ENCODE assay signal across 9 cellular contexts in the genomic region with DNA sequence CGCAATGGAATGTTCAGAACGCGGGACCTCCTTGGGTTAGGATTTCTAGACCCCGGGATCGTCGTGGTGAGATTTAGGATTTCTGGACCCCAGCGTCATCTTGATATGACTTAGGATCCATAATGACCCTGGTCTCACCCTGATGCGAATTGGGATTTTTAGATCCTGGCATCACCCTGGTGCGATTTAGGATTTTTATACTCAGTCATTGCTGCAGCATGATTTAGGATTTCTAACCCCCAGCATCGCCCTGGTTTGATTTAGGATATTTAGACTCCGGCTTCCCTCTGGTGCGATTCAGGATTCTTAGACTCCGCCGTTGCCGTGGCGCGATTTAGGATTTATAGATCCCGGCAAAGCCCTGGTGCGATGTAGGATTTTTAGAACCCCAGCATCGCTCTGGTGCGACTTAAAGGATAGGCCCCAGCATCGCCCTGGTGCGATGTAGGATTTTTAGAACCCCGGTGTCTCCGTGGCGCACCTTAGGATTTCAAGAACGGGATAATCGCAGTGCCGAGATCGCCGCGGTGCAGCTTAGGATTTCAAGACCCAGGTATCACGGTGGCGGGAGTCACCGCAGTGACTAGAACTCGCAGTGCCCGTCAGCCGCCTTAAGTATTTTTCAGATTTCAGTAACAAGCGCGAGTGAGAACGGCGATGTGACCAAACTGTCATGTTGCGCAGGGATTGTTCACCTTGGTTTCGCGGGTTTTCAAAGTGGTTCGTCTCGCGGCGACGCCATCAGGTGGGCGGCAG. TPM values are rescaled to one million over a fixed set of nuclear protein-coding genes. Genes with fewer than 3 reads are reported as not detected.
A peak's percentile ranks its signal among the peaks of the same experiment; 100 is the strongest.
DNase-seq lines count a peak whose midpoint lies in the region; ATAC-seq and TF ChIP-seq lines count a peak whose summit lies in the region.
"Had no signal": no experiment of that assay in that cellular context is flagged by ENCODE, and none has a peak within 500 bp of the region (broad histone marks: within the 10 kb centered on the region; RNA-seq: fewer than 3 reads in every experiment).

No MANE protein-coding gene starts in this region.

- POLR2A ChIA-PET in IMR-90 (lab: Charles Lee; ENCODE audit: unreplicated experiment) = no interaction called here

- H3K4me3 ChIP-seq in CD4-positive, CD25-positive, alpha-beta regulatory T cell (ENCODE audit: low read depth, low read length) = no peak overlapping the region
- H3K4me3 ChIP-seq in IMR-90 (ENCODE audit: insufficient read depth, low read depth, low read length) = peak overlapping the region; percentile 71
- H3K4me3 ChIP-seq in osteoblast (ENCODE audit: insufficient read depth, low read length) = peak overlapping the region; percentile 78

- H4K8ac ChIP-seq in IMR-90 (ENCODE audit: low read depth in 2 of 2, low read length in 2 of 2) = peak overlapping the region in 1 of 2 experiments; percentile 45; a peak in 1 of 4 replicates

- no peak for TF ChIP-seq CTCF in IMR-90 (conservative IDR thresholded peaks at IDR 0.05; ENCODE audit: low read depth, low read length)
- no peak for TF ChIP-seq CTCF in osteoblast (IDR thresholded peaks at IDR 0.05; ENCODE audit: extremely low read depth, low read depth, low read length)

- in situ Hi-C loops in IMR-90 (cut with MboI; ENCODE audit: low sequenced_read_pairs) = no loop called here

- CTCF ChIA-PET in IMR-90 (lab: Yijun Ruan, JAX) = no interaction called here

- no peak overlapping the region for H3K4ac ChIP-seq in IMR-90 (ENCODE audit: low read depth, low read length)

- H3K27ac Mint-ChIP-seq in CD4-positive, CD25-positive, alpha-beta regulatory T cell = peak overlapping the region in 1 of 3 donors; percentile 50
- H3K27ac Mint-ChIP-seq in effector memory CD8-positive, alpha-beta T cell = no peak overlapping the region

- H3K79me1 ChIP-seq in IMR-90 (ENCODE audit: low read depth in 1 of 2, low read length in 2 of 2) = peaks cover 0 to 3% of the 10 kb centered on the region in 2 experiments; a peak in 1 of 4 replicates

- H3K9me3 ChIP-seq in CD4-positive, CD25-positive, alpha-beta regulatory T cell (ENCODE audit: control insufficient read depth in 2 of 2, low read length in 2 of 2) = no peaks in the 10 kb centered on the region
- H3K9me3 ChIP-seq in IMR-90 (ENCODE audit: control insufficient read depth, insufficient read depth, low read length) (no peaks in the 10 kb centered on the region), osteoblast (ENCODE audit: low read depth, low read length) (no peaks in the 10 kb centered on the region)

- H4K20me1 ChIP-seq in IMR-90 (ENCODE audit: insufficient read depth, low read length) (no peaks in the 10 kb centered on the region), osteoblast (ENCODE audit: insufficient read depth, low read length) (no peaks in the 10 kb centered on the region)

- H3K4me1 ChIP-seq in CD4-positive, CD25-positive, alpha-beta regulatory T cell (ENCODE audit: control insufficient read depth, insufficient read depth, low read length, poor library complexity, severe bottlenecking) = peaks cover 19% of the 10 kb centered on the region
- H3K4me1 ChIP-seq in IMR-90 (ENCODE audit: control insufficient read depth, insufficient read depth, low read length) (peaks cover 11% of the 10 kb centered on the region), osteoblast (ENCODE audit: insufficient read depth, low read length) (peaks cover 23% of the 10 kb centered on the region)

- H2AFZ ChIP-seq in IMR-90 (replicated peaks; ENCODE audit: low read length, poor library complexity) (peak overlapping the region; percentile 86), osteoblast (ENCODE audit: low read length) (no peak overlapping the region)

- WGBS in IMR-90 (ENCODE audit: extremely low coverage in 2 of 2, insufficient read length in 1 of 2), 2 experiments = 48% methylated on average over 26 of the region's 51 CpGs; no CpG with 5 or more reads in 1 of the 2 experiments

- H3K14ac ChIP-seq in IMR-90 (replicated peaks; ENCODE audit: low read depth, low read length) = peak overlapping the region; percentile 62; the same call in 1 of the 2 replicates

- TF ChIP-seq POLR2A in IMR-90 (IDR thresholded peaks at IDR 0.05; ENCODE audit: low read depth, low read length) = no peak

- 0 out of 2 replicates have a peak overlapping the region, but pooled peaks have one; percentile 10 for H3K56ac ChIP-seq in IMR-90 (ENCODE audit: extremely low read depth, insufficient read depth, low read length)

- intact Hi-C loops in IMR-90 (cut with micrococcal nuclease) = loop anchor here (2.0 to 10.0 kb wide), 4 partner anchors 60 to 420 kb away; no protein-coding TSS in a partner anchor

- DNase-seq in CD4-positive, CD25-positive, alpha-beta regulatory T cell = no peak
- DNase-seq in IMR-90 (no peak), osteoblast (ENCODE audit: insufficient read length, low spot score, missing footprints) (no peak), NCI-H82 treated with DMSO at 0.1 percent for 48 hours (lab: John Stamatoyannopoulos, UW; ENCODE audit: unreplicated experiment) (no peak), HT-29 (ENCODE audit: low spot score) (no peak), GOT3 (lab: John Stamatoyannopoulos, UW) (no peak)
- no peak for DNase-seq in effector memory CD8-positive, alpha-beta T cell
- DNase-seq: activated CD4-positive, alpha-beta T cell treated with anti-CD3 and anti-CD28 coated beads, Interleukin-2, amount 50 U/mL, for 4 hours had no signal

- no peak overlapping the region for H2AK5ac ChIP-seq in IMR-90 (ENCODE audit: low read depth, low read length)

- TF ChIP-seq RAD21 in IMR-90 (IDR thresholded peaks at IDR 0.05; ENCODE audit: low read length) = no peak

- no peak overlapping the region for H2BK20ac ChIP-seq in IMR-90 (ENCODE audit: low read depth, low read length)

- H4K5ac ChIP-seq in IMR-90 (ENCODE audit: low read depth, low read length) = no peak overlapping the region

- H3K4me1 Mint-ChIP-seq in CD4-positive, CD25-positive, alpha-beta regulatory T cell = peaks cover 0 to 14% (median 0%) of the 10 kb centered on the region in 4 donors
- peaks cover 7 to 8% of the 10 kb centered on the region in 2 donors for H3K4me1 Mint-ChIP-seq in effector memory CD8-positive, alpha-beta T cell (ENCODE audit: low read depth in 2 of 2)

- H4K91ac ChIP-seq in IMR-90 (ENCODE audit: insufficient read depth, low read depth, low read length) = no peak overlapping the region

- peak overlapping the region; percentile 32 for H3K4me2 ChIP-seq in IMR-90 (ENCODE audit: low read depth, low read length)
- peak overlapping the region; percentile 77 for H3K4me2 ChIP-seq in osteoblast (ENCODE audit: insufficient read depth, low read length)

- peaks cover 31% of the 10 kb centered on the region for H3K79me2 ChIP-seq in osteoblast (ENCODE audit: insufficient read depth, low read length)

- H2AK9ac ChIP-seq in IMR-90 (replicated peaks; ENCODE audit: low read depth, low read length, poor library complexity) = peak overlapping the region; percentile 71

- H3K27me3 ChIP-seq in CD4-positive, CD25-positive, alpha-beta regulatory T cell (ENCODE audit: control insufficient read depth, insufficient read depth, low read length) = peaks cover 10% of the 10 kb centered on the region
- H3K27me3 ChIP-seq in IMR-90 (ENCODE audit: control insufficient read depth, insufficient read depth, low read length) (no peaks in the 10 kb centered on the region), osteoblast (ENCODE audit: insufficient read depth, low read length) (no peaks in the 10 kb centered on the region)

- no peaks in the 10 kb centered on the region for H3K9me1 ChIP-seq in IMR-90 (ENCODE audit: insufficient read depth, low read length)

- no TSS peak for BruUV-seq in IMR-90 (replicated peaks; lab: Mats Ljungman, UMichigan)

- peaks cover 0 to 2% (median 0%) of the 10 kb centered on the region in 7 donors for H3K9me3 Mint-ChIP-seq in CD4-positive, CD25-positive, alpha-beta regulatory T cell
- no peaks in the 10 kb centered on the region for H3K9me3 Mint-ChIP-seq in effector memory CD8-positive, alpha-beta T cell

- no peak overlapping the region for H2BK15ac ChIP-seq in IMR-90 (ENCODE audit: low read depth, low read length)

- dilution Hi-C loops in IMR-90 (cut with HindIII; ENCODE audit: low sequenced_read_pairs, unreplicated experiment) = no loop called here

- ATAC-seq in CD4-positive, CD25-positive, alpha-beta regulatory T cell (ENCODE audit: low read depth in 2 of 2) = no peak
- ATAC-seq in IMR-90 (ENCODE audit: low read depth) (no peak), GM19395 (IDR thresholded peaks at IDR 0.05; ENCODE audit: unreplicated experiment) (no peak)
- ATAC-seq in effector memory CD8-positive, alpha-beta T cell (replicated peaks) = no peak

- no peak overlapping the region for H3K18ac ChIP-seq in IMR-90 (ENCODE audit: low read depth, low read length)

- no peaks in the 10 kb centered on the region for H3K36me3 ChIP-seq in CD4-positive, CD25-positive, alpha-beta regulatory T cell (ENCODE audit: control insufficient read depth, insufficient read depth, low read length)
- peaks cover 3% of the 10 kb centered on the region; the same call in 1 of the 2 replicates for H3K36me3 ChIP-seq in IMR-90 (ENCODE audit: control insufficient read depth, insufficient read depth, low read length)
- peaks cover 7% of the 10 kb centered on the region for H3K36me3 ChIP-seq in osteoblast (ENCODE audit: insufficient read depth, low read length)

- peak overlapping the region; percentile 53 for H3K9ac ChIP-seq in IMR-90 (ENCODE audit: low read depth, low read length)

- H3K27ac ChIP-seq in CD4-positive, CD25-positive, alpha-beta regulatory T cell (ENCODE audit: insufficient read depth, low read length, poor library complexity, severe bottlenecking) = no peak overlapping the region
- H3K27ac ChIP-seq in IMR-90 (ENCODE audit: insufficient read depth, low read length) = peak overlapping the region; percentile 4
- peak overlapping the region; percentile 41 for H3K27ac ChIP-seq in osteoblast (ENCODE audit: low read depth, low read length)

- H3K27me3 Mint-ChIP-seq in CD4-positive, CD25-positive, alpha-beta regulatory T cell = peaks cover 70% of the 10 kb centered on the region
- peaks cover 37 to 64% of the 10 kb centered on the region in 2 donors for H3K27me3 Mint-ChIP-seq in effector memory CD8-positive, alpha-beta T cell

- H3K23ac ChIP-seq in IMR-90 (ENCODE audit: low read depth, low read length) = peak overlapping the region; percentile 35

- H3K4me3 Mint-ChIP-seq in CD4-positive, CD25-positive, alpha-beta regulatory T cell = peak overlapping the region; percentile 19 to 60 (median 40)
- H3K4me3 Mint-ChIP-seq in effector memory CD8-positive, alpha-beta T cell = peak overlapping the region; percentile 8 to 29

- H2BK5ac ChIP-seq in IMR-90 (ENCODE audit: low read depth, low read length, poor library complexity, severe bottlenecking) = no peak overlapping the region

- peak overlapping the region; percentile 38; the same call in 1 of the 2 replicates for H2BK120ac ChIP-seq in IMR-90 (ENCODE audit: low read depth, low read length)

- H3K36me3 Mint-ChIP-seq in CD4-positive, CD25-positive, alpha-beta regulatory T cell = no peaks in the 10 kb centered on the region
- H3K36me3 Mint-ChIP-seq in effector memory CD8-positive, alpha-beta T cell (ENCODE audit: insufficient read depth) = peaks cover 8% of the 10 kb centered on the region

RNA-seq across cellular contexts. Expression of a gene that starts 0.8 kb away (rescaled TPM):
- 3.8 TPM for total RNA-seq in CD4-positive, CD25-positive, alpha-beta regulatory T cell
- polyA plus RNA-seq in CD4-positive, CD25-positive, alpha-beta regulatory T cell = 1 to 10 TPM; 1.8 to 3.1 (median 2.2) TPM
- total RNA-seq in IMR-90 (2012; rRNA removed) = 231 and 317 TPM in 2 replicates
- polyA plus RNA-seq in IMR-90 (2012; rRNA removed) = 167 and 219 TPM in 2 replicates
- 78.0 and 110 TPM in 2 replicates for polyA plus RNA-seq in IMR-90 (2012; cell fraction: cytosol; rRNA removed)
- 35.5 and 127 TPM in 2 replicates for polyA plus RNA-seq in IMR-90 (2012; cell fraction: nucleus; rRNA removed; ENCODE audit: low replicate concordance)
- total RNA-seq in osteoblast = 330 and 347 TPM in 2 replicates
- 60.3 and 66.5 TPM in 2 replicates for total RNA-seq in HT-29 (2014; rRNA removed; shearing (Covaris generic))

RNA-seq across cellular contexts. Expression of a gene that starts 51.9 kb away (rescaled TPM):
- total RNA-seq in CD4-positive, CD25-positive, alpha-beta regulatory T cell = 4.1 TPM
- 10 to 100 TPM; 12.7 to 22.0 (median 14.5) TPM for polyA plus RNA-seq in CD4-positive, CD25-positive, alpha-beta regulatory T cell
- total RNA-seq in IMR-90 (2012; rRNA removed) (11.1 and 12.2 TPM in 2 replicates), osteoblast (9.1 and 9.8 TPM in 2 replicates)
- polyA plus RNA-seq in IMR-90 (2012; rRNA removed) = 18.8 and 21.9 TPM in 2 replicates
- polyA plus RNA-seq in IMR-90 (2012; cell fraction: cytosol; rRNA removed) = 7.3 and 13.0 TPM in 2 replicates
- polyA plus RNA-seq in IMR-90 (2012; cell fraction: nucleus; rRNA removed; ENCODE audit: low replicate concordance) = 6.4 and 16.9 TPM in 2 replicates
- 5.5 and 8.6 TPM in 2 replicates for total RNA-seq in HT-29 (2014; rRNA removed; shearing (Covaris generic))

Comparison
In these comparisons a context has a peak if more than half of its experiments do, and no peak if none do; other contexts are left out.
1. RNA of a gene that starts 0.8 kb away (total RNA-seq): 330 to 347 TPM in osteoblast, 231 to 317 TPM in IMR-90 and 60.3 to 66.5 TPM in HT-29; 3.8 TPM in CD4-positive, CD25-positive, alpha-beta regulatory T cell (single experiment); every median in the first group is over 10 times any median in the second.